Comparison of ENCODE assay signal across 19 cellular contexts in genomic region chr4:10608501-10609219, GRCh38.
A peak's percentile ranks its signal among the peaks of the same experiment; 100 is the strongest.
DNase-seq lines count a peak whose midpoint lies in the region; TF ChIP-seq lines count a peak whose summit lies in the region.
"Had no signal": no experiment of that assay in that cellular context is flagged by ENCODE, and none has a peak within 500 bp of the region (broad histone marks: within the 10 kb centered on the region; RNA-seq: fewer than 3 reads in every experiment).

No MANE protein-coding gene starts in this region.

- H3K4me3 ChIP-seq in fibroblast of pulmonary artery (replicated peaks; ENCODE audit: low read depth, low read length) (no peak overlapping the region), smooth muscle cell (no peak overlapping the region)
- H3K4me3 ChIP-seq: BLaER1 treated with 17β-estradiol and CSF1 and Interleukin-3, amounts not matched to agents 10 nM and 100 nM; K562; SJSA1 had no signal

- H3K4me1 ChIP-seq in smooth muscle cell (ENCODE audit: low read depth) = peaks cover 8% of the 10 kb centered on the region

- 75% methylated on average over 10 of the region's 10 CpGs for WGBS in smooth muscle cell (ENCODE audit: low lambda C conversion rate)

- H3F3A ChIP-seq in smooth muscle cell (ENCODE audit: low read depth) = peaks cover 9% of the 10 kb centered on the region

- no peaks in the 10 kb centered on the region for H3K79me2 ChIP-seq in smooth muscle cell (ENCODE audit: low read depth)

- DNase-seq in NCI-H2029 (lab: John Stamatoyannopoulos, UW) (peak; percentile 29), amniotic epithelial cell (ENCODE audit: low read depth) (peak; percentile 88), fibroblast of pulmonary artery (ENCODE audit: low read depth) (peak; percentile 7), smooth muscle cell (lab: John Stamatoyannopoulos, UW; ENCODE audit: unreplicated experiment) (no peak), NCI-H510A treated with DMSO at 0.1 percent for 48 hours (lab: John Stamatoyannopoulos, UW) (no peak), A172 (ENCODE audit: low spot score) (no peak), HK-2 (ENCODE audit: unreplicated experiment) (no peak)
- DNase-seq: CD4-positive, alpha-beta T cell; Kasumi-1; NCI-H1092 treated with DMSO at 0.1 percent for 48 hours; NCI-H1436; NCI-H187 treated with DMSO at 0.1 percent for 48 hours; NCI-H446 treated with DMSO at 0.1 percent for 48 hours; NCI-H526 treated with DMSO at 0.1 percent for 48 hours; Right ventricle myocardium superior; RPMI8226 had no signal

- no peaks in the 10 kb centered on the region for H3K9me3 ChIP-seq in smooth muscle cell (replicated peaks; ENCODE audit: low read depth)
- H3K9me3 ChIP-seq: BLaER1 treated with 17β-estradiol and CSF1 and Interleukin-3, amounts not matched to agents 10 nM and 100 nM; SJSA1 had no signal

- no peaks in the 10 kb centered on the region for H3K36me3 ChIP-seq in smooth muscle cell (ENCODE audit: low read depth)
- H3K36me3 ChIP-seq: BLaER1 treated with 17β-estradiol and CSF1 and Interleukin-3, amounts not matched to agents 10 nM and 100 nM; SJSA1 had no signal

- TF ChIP-seq CTCF in fibroblast of pulmonary artery (IDR thresholded peaks at IDR 0.05; ENCODE audit: low read length, missing control alignments) (no peak), smooth muscle cell (IDR thresholded peaks at IDR 0.05; ENCODE audit: borderline replicate concordance, insufficient read depth, poor library complexity, severe bottlenecking) (no peak)

- H3K9ac ChIP-seq in smooth muscle cell (ENCODE audit: low read depth) = no peak overlapping the region
- H3K9ac ChIP-seq: BLaER1 treated with 17β-estradiol and CSF1 and Interleukin-3, amounts not matched to agents 10 nM and 100 nM had no signal

- H3K4me2 ChIP-seq in smooth muscle cell = no peak overlapping the region

- peak overlapping the region; percentile 47 for H3K27ac ChIP-seq in smooth muscle cell (ENCODE audit: low read depth)
- H3K27ac ChIP-seq: BLaER1 treated with 17β-estradiol and CSF1 and Interleukin-3, amounts not matched to agents 10 nM and 100 nM; SJSA1 had no signal

- H2AFZ ChIP-seq in smooth muscle cell (ENCODE audit: low read depth) = peak overlapping the region; percentile 76

- no peaks in the 10 kb centered on the region for H4K20me1 ChIP-seq in smooth muscle cell (ENCODE audit: low read depth)
- H4K20me1 ChIP-seq: BLaER1 treated with 17β-estradiol and CSF1 and Interleukin-3, amounts not matched to agents 10 nM and 100 nM had no signal

- H3K27me3 ChIP-seq in smooth muscle cell (ENCODE audit: low read depth) = no peaks in the 10 kb centered on the region
- H3K27me3 ChIP-seq: BLaER1 treated with 17β-estradiol and CSF1 and Interleukin-3, amounts not matched to agents 10 nM and 100 nM; SJSA1 had no signal

Comparison
In these comparisons a context has a peak if more than half of its experiments do, and no peak if none do; other contexts are left out.
1. DNase-seq: peak in NCI-H2029 (single experiment), amniotic epithelial cell (single experiment) and fibroblast of pulmonary artery (single experiment); none in smooth muscle cell (single experiment), NCI-H510A treated with DMSO at 0.1 percent for 48 hours (single experiment), A172 (single experiment) and HK-2 (single experiment).